Comparison of ENCODE assay signal across 16 cellular contexts in the genomic region with DNA sequence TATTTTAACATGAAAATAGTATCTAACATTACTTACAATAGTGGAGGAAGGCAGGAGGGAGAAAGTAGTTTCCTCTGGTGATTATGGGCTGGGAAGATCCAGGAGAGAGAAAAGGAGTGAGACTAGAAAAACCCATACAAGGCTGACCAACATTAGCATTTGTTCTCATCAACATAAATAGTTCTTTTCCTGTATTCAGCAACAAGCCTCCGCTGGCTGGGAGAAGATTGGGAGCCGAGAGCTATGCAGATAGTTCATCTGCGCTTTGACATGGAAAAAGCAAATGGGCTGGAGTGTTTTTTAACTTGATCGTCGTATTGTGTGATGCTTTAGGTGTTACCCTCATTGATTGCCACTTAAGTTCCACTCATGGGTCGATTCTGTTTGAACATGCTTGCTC.
DNase-seq lines count a peak whose midpoint lies in the region; ATAC-seq and TF ChIP-seq lines count a peak whose summit lies in the region.
"Had no signal": no experiment of that assay in that cellular context is flagged by ENCODE, and none has a peak within 500 bp of the region (broad histone marks: within the 10 kb centered on the region; RNA-seq: fewer than 3 reads in every experiment).

No MANE protein-coding gene starts in this region.

- H3K9me3 Mint-ChIP-seq in activated naive CD4-positive, alpha-beta T cell treated with anti-CD3 and anti-CD28 coated beads, Interleukin-2, amount 50 U/mL, for 24 hours, result no peaks in the 10 kb centered on the region
- H3K9me3 Mint-ChIP-seq in activated B cell treated with CpG ODN at 0.5 μM for 24 hours, result no peaks in the 10 kb centered on the region
- H3K9me3 Mint-ChIP-seq in immature natural killer cell, result no peaks in the 10 kb centered on the region

- no peak for DNase-seq in activated naive CD4-positive, alpha-beta T cell (lab: John Stamatoyannopoulos, UW)
- DNase-seq in activated B cell treated with CpG ODN at 0.5 μM for 24 hours (no peak), immature natural killer cell (no peak), A172 (ENCODE audit: low spot score) (no peak), tibial artery (no peak)
- DNase-seq: activated effector memory CD4-positive, alpha-beta T cell treated with Interleukin-2 at 50 U/mL for 16 hours; body of pancreas; left ventricle myocardium inferior; NCI-H2081; NCI-H774; thyroid gland had no signal

- H3K27me3 ChIP-seq in tibial artery, result no peaks in the 10 kb centered on the region
- H3K27me3 ChIP-seq: body of pancreas, thyroid gland had no signal

- H3K27me3 Mint-ChIP-seq in activated naive CD4-positive, alpha-beta T cell treated with anti-CD3 and anti-CD28 coated beads, Interleukin-2, amount 50 U/mL, for 24 hours, result peaks cover 35% of the 10 kb centered on the region
- H3K27me3 Mint-ChIP-seq in activated B cell treated with CpG ODN at 0.5 μM for 24 hours, result peaks cover 35% of the 10 kb centered on the region
- peaks cover 9 to 27% (median 11%) of the 10 kb centered on the region in 3 donors for H3K27me3 Mint-ChIP-seq in immature natural killer cell (ENCODE audit: low read depth in 3 of 3)

- no peaks in the 10 kb centered on the region for H3K9me3 ChIP-seq in tibial artery
- H3K9me3 ChIP-seq: body of pancreas, left ventricle myocardium inferior, thyroid gland had no signal

- no peak overlapping the region for H3K4me3 ChIP-seq in tibial artery
- H3K4me3 ChIP-seq: body of pancreas, thyroid gland had no signal

- H3K27ac ChIP-seq in tibial artery, result no peak overlapping the region
- H3K27ac ChIP-seq: body of pancreas, left ventricle myocardium inferior, RWPE1, thyroid gland had no signal

- ATAC-seq in activated B cell treated with CpG ODN at 0.5 μM for 24 hours (ENCODE audit: low read depth), result no peak
- ATAC-seq in GM18498 (IDR thresholded peaks at IDR 0.05; ENCODE audit: unreplicated experiment), result no peak
- no peak for ATAC-seq in HG02588 (IDR thresholded peaks at IDR 0.05; ENCODE audit: unreplicated experiment)
- ATAC-seq: activated CD4-positive, CD25-positive, alpha-beta regulatory T cell treated with anti-CD3 and anti-CD28 coated beads, Interleukin-2, amount 50 U/mL, for 24 hours; body of pancreas had no signal

- H3K4me1 Mint-ChIP-seq in activated naive CD4-positive, alpha-beta T cell treated with anti-CD3 and anti-CD28 coated beads, Interleukin-2, amount 50 U/mL, for 24 hours, result peaks cover 25% of the 10 kb centered on the region
- peaks cover 21% of the 10 kb centered on the region for H3K4me1 Mint-ChIP-seq in activated B cell treated with CpG ODN at 0.5 μM for 24 hours
- H3K4me1 Mint-ChIP-seq in immature natural killer cell, result peaks cover 21 to 30% of the 10 kb centered on the region in 2 donors

- H3K36me3 Mint-ChIP-seq in activated naive CD4-positive, alpha-beta T cell treated with anti-CD3 and anti-CD28 coated beads, Interleukin-2, amount 50 U/mL, for 24 hours, result no peaks in the 10 kb centered on the region
- H3K36me3 Mint-ChIP-seq in activated B cell treated with CpG ODN at 0.5 μM for 24 hours (ENCODE audit: low read depth) (peaks cover 3% of the 10 kb centered on the region), immature natural killer cell (no peaks in the 10 kb centered on the region)

- intact Hi-C loops in activated B cell treated with CpG ODN at 0.5 μM for 24 hours (cut with micrococcal nuclease), result no loop called here
- intact Hi-C loops in tibial artery (cut with DNase I; ENCODE audit: low total_unique reads), result loop anchor here (5.0 kb wide), 1 partner anchor 366 kb away; no protein-coding TSS in a partner anchor

- H3K4me3 Mint-ChIP-seq in activated naive CD4-positive, alpha-beta T cell treated with anti-CD3 and anti-CD28 coated beads, Interleukin-2, amount 50 U/mL, for 24 hours, result peak overlapping the region; percentile 70
- H3K4me3 Mint-ChIP-seq in activated B cell treated with CpG ODN at 0.5 μM for 24 hours, result peak overlapping the region; percentile 89
- H3K4me3 Mint-ChIP-seq in immature natural killer cell, result peak overlapping the region; percentile 64 to 91 (median 83)

- TF ChIP-seq CTCF in activated B cell treated with CpG ODN at 0.5 μM for 24 hours (IDR thresholded peaks at IDR 0.05), result no peak
- TF ChIP-seq CTCF in tibial artery (IDR thresholded peaks at IDR 0.05), result no peak

- H3K4me1 ChIP-seq in tibial artery, result peaks cover 0 to 18% (median 0%) of the 10 kb centered on the region in 4 donors

- no peaks in the 10 kb centered on the region for H3K36me3 ChIP-seq in tibial artery
- H3K36me3 ChIP-seq: left ventricle myocardium inferior, thyroid gland had no signal

- CTCF ChIA-PET in activated B cell treated with CpG ODN at 0.5 μM for 24 hours (lab: Charles Lee), result no interaction called here

- H3K27ac Mint-ChIP-seq in activated naive CD4-positive, alpha-beta T cell treated with anti-CD3 and anti-CD28 coated beads, Interleukin-2, amount 50 U/mL, for 24 hours, result no peak overlapping the region
- H3K27ac Mint-ChIP-seq in activated B cell treated with CpG ODN at 0.5 μM for 24 hours (no peak overlapping the region), immature natural killer cell (no peak overlapping the region)

- POLR2A ChIA-PET in activated B cell treated with CpG ODN at 0.5 μM for 24 hours (lab: Charles Lee), result no interaction called here
